ENCODE assay signal across 14 cellular contexts in the genomic region with DNA sequence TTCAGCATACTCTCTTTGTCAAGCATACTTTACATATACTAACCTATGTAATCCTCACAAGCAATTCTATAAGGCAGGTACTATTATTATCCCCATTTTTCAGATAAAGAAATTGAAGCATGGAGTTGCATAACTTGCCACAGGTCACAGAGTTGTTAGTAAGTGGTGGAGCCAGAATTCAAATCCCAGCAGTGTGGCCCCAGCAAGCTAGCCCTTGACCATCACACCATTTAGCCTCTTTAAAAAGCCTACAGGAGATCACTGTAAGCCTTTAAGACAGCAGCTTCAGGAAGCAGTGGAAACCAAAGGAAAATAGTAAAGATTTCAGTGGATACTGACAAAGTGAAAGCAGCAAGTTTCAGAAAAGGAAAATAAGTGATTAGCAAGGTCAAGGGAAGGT.
"Had no signal": no experiment of that assay in that cellular context is flagged by ENCODE, and none has a peak within 500 bp of the region (broad histone marks: within the 10 kb centered on the region; RNA-seq: fewer than 3 reads in every experiment).

No MANE protein-coding gene starts in this region.

- H3K27ac ChIP-seq: cardiac muscle cell, gastrocnemius medialis, lower lobe of right lung, sigmoid colon had no signal

- DNase-seq: activated CD8-positive, alpha-beta memory T cell treated with anti-CD3 and anti-CD28 coated beads, Interleukin-2, amount 50 U/mL, for 4 hours; activated CD8-positive, alpha-beta T cell treated with anti-CD3 and anti-CD28 coated beads for 36 hours; activated naive CD4-positive, alpha-beta T cell; activated naive CD8-positive, alpha-beta T cell treated with anti-CD3 and anti-CD28 coated beads, Interleukin-2, amount 50 U/mL, for 24 hours; gastrocnemius medialis; lower lobe of right lung; mucosa of descending colon; naive thymus-derived CD8-positive, alpha-beta T cell; sigmoid colon; stimulated activated CD4-positive, alpha-beta T cell treated with anti-CD3 and anti-CD28 coated beads, Interleukin-12 subunit alpha, Interleukin-12 subunit beta, amount 100 ng/mL, for 4 hours; stimulated activated CD4-positive, alpha-beta T cell treated with anti-CD3 and anti-CD28 coated beads, Interleukin-2, amount 100 ng/mL, for 48 hours; stimulated activated CD8-positive, alpha-beta memory T cell treated with anti-CD3 and anti-CD28 coated beads, Interleukin-4, amount 100 ng/mL, for 48 hours; stimulated activated naive CD8-positive, alpha-beta T cell treated with anti-CD3 and anti-CD28 coated beads, Interleukin-15, Interleukin-2, amounts not matched to agents 100 U/mL and 50 U/mL, for 24 hours had no signal

- H3K9me3 Mint-ChIP-seq: activated CD8-positive, alpha-beta T cell treated with anti-CD3 and anti-CD28 coated beads for 36 hours; activated naive CD8-positive, alpha-beta T cell treated with anti-CD3 and anti-CD28 coated beads, Interleukin-2, amount 50 U/mL, for 24 hours; naive thymus-derived CD8-positive, alpha-beta T cell had no signal

- H3K27ac Mint-ChIP-seq: activated CD8-positive, alpha-beta T cell treated with anti-CD3 and anti-CD28 coated beads for 36 hours; activated naive CD8-positive, alpha-beta T cell treated with anti-CD3 and anti-CD28 coated beads, Interleukin-2, amount 50 U/mL, for 24 hours; naive thymus-derived CD8-positive, alpha-beta T cell had no signal

- H3K9me3 ChIP-seq: gastrocnemius medialis, lower lobe of right lung, mucosa of descending colon, sigmoid colon had no signal

- ATAC-seq: activated CD8-positive, alpha-beta T cell treated with anti-CD3 and anti-CD28 coated beads for 36 hours; activated naive CD8-positive, alpha-beta T cell treated with anti-CD3 and anti-CD28 coated beads, Interleukin-2, amount 50 U/mL, for 24 hours; gastrocnemius medialis; lower lobe of right lung; naive thymus-derived CD8-positive, alpha-beta T cell; stimulated activated naive CD8-positive, alpha-beta T cell treated with anti-CD3 and anti-CD28 coated beads, Interleukin-15, Interleukin-2, amounts not matched to agents 100 U/mL and 50 U/mL, for 24 hours had no signal

- H3K4me1 ChIP-seq: gastrocnemius medialis, lower lobe of right lung, sigmoid colon had no signal

- H3K36me3 Mint-ChIP-seq: naive thymus-derived CD8-positive, alpha-beta T cell had no signal

- H3K4me1 Mint-ChIP-seq: naive thymus-derived CD8-positive, alpha-beta T cell had no signal

- H3K4me3 Mint-ChIP-seq: activated CD8-positive, alpha-beta T cell treated with anti-CD3 and anti-CD28 coated beads for 36 hours; activated naive CD8-positive, alpha-beta T cell treated with anti-CD3 and anti-CD28 coated beads, Interleukin-2, amount 50 U/mL, for 24 hours; naive thymus-derived CD8-positive, alpha-beta T cell had no signal

- H3K4me3 ChIP-seq: cardiac muscle cell, gastrocnemius medialis, lower lobe of right lung, mucosa of descending colon, sigmoid colon had no signal

- H3K27me3 ChIP-seq: cardiac muscle cell, gastrocnemius medialis, sigmoid colon had no signal

- H3K36me3 ChIP-seq: cardiac muscle cell, gastrocnemius medialis, lower lobe of right lung, sigmoid colon had no signal
